8 cellular contexts compared by ENCODE assay signal in the genomic region with DNA sequence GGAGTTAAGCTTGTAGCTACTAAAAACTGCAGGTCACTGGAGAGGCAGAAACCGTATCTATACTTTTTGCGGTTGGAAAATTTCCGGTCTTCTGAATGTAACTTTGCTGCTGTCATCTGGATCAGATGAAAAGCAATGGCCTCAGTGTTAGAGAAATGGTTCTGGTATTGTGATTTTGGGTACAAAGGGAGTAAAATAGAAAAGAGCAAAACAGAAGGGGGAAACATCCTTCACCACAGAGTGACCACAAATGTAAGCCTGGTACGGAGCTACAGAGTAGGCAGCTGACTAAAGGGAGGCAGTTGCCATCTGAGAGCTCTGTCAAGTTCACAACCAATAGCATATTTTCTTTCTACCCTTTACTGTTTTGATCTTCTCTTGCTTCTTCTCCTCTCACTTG. TPM values are rescaled to one million over a fixed set of nuclear protein-coding genes. Genes with fewer than 3 reads are reported as not detected.
DNase-seq lines count a peak whose midpoint lies in the region; ATAC-seq and TF ChIP-seq lines count a peak whose summit lies in the region.

No MANE protein-coding gene starts in this region.

- H3K9me3 ChIP-seq in right atrium auricular region = no peaks in the 10 kb centered on the region

- CTCF ChIA-PET in Calu3 (lab: Charles Lee) = no interaction called here

- DNase-seq in activated CD4-positive, alpha-beta T cell treated with anti-CD3 and anti-CD28 coated beads for 48 hours = peak; percentile 57
- DNase-seq in activated CD4-positive, alpha-beta T cell treated with anti-CD3 and anti-CD28 coated beads, Interleukin-2, amount 50 U/mL, for 4 hours = no peak
- DNase-seq in T-helper 1 cell (peak in 3 of 5 donors; percentile 18 to 88 (median 48)), Calu3 (no peak), SIG-M5 (lab: John Stamatoyannopoulos, UW) (no peak), right atrium auricular region (ENCODE audit: low spot score) (no peak)
- peak; percentile 24 to 77 for DNase-seq in stimulated activated effector memory CD8-positive, alpha-beta T cell treated with anti-CD3 and anti-CD28 coated beads, Interleukin-12 subunit alpha, Interleukin-12 subunit beta, amount 100 ng/mL, for 72 hours (ENCODE audit: low spot score in 2 of 2)

- H3K36me3 Mint-ChIP-seq in stimulated activated effector memory CD8-positive, alpha-beta T cell treated with anti-CD3 and anti-CD28 coated beads, Interleukin-12 subunit alpha, Interleukin-12 subunit beta, amount 100 ng/mL, for 72 hours = peaks cover 19% of the 10 kb centered on the region
- H3K36me3 Mint-ChIP-seq in Calu3 (ENCODE audit: insufficient read depth, unreplicated experiment) = no peaks in the 10 kb centered on the region

- ATAC-seq in HG03025 (IDR thresholded peaks at IDR 0.05; ENCODE audit: low FRiP score, unreplicated experiment) = peak; percentile 81
- ATAC-seq in stimulated activated effector memory CD8-positive, alpha-beta T cell treated with anti-CD3 and anti-CD28 coated beads, Interleukin-12 subunit alpha, Interleukin-12 subunit beta, amount 100 ng/mL, for 72 hours = peak; percentile 87

- no peaks in the 10 kb centered on the region for H3K27me3 ChIP-seq in right atrium auricular region

- intact Hi-C loops in Calu3 (cut with micrococcal nuclease; ENCODE audit: unreplicated experiment) = no loop called here

- TF ChIP-seq CTCF in Calu3 (IDR thresholded peaks at IDR 0.05; ENCODE audit: unreplicated experiment) (no peak), right atrium auricular region (IDR thresholded peaks at IDR 0.05) (no peak)

- H3K27ac ChIP-seq in right atrium auricular region = no peak overlapping the region

- no peak overlapping the region for H3K4me3 Mint-ChIP-seq in stimulated activated effector memory CD8-positive, alpha-beta T cell treated with anti-CD3 and anti-CD28 coated beads, Interleukin-12 subunit alpha, Interleukin-12 subunit beta, amount 100 ng/mL, for 72 hours
- no peak overlapping the region for H3K4me3 Mint-ChIP-seq in Calu3 (ENCODE audit: low read depth, unreplicated experiment)

- peaks cover 39% of the 10 kb centered on the region for H3K4me1 Mint-ChIP-seq in stimulated activated effector memory CD8-positive, alpha-beta T cell treated with anti-CD3 and anti-CD28 coated beads, Interleukin-12 subunit alpha, Interleukin-12 subunit beta, amount 100 ng/mL, for 72 hours
- peaks cover 12% of the 10 kb centered on the region for H3K4me1 Mint-ChIP-seq in Calu3 (ENCODE audit: low read depth, unreplicated experiment)

- H3K9me3 Mint-ChIP-seq in stimulated activated effector memory CD8-positive, alpha-beta T cell treated with anti-CD3 and anti-CD28 coated beads, Interleukin-12 subunit alpha, Interleukin-12 subunit beta, amount 100 ng/mL, for 72 hours = no peaks in the 10 kb centered on the region
- H3K9me3 Mint-ChIP-seq in Calu3 (ENCODE audit: low read depth, unreplicated experiment) = no peaks in the 10 kb centered on the region

- no peaks in the 10 kb centered on the region for H3K36me3 ChIP-seq in right atrium auricular region

- no peaks in the 10 kb centered on the region for H3K27me3 Mint-ChIP-seq in Calu3 (ENCODE audit: unreplicated experiment)

- H3K27ac Mint-ChIP-seq in stimulated activated effector memory CD8-positive, alpha-beta T cell treated with anti-CD3 and anti-CD28 coated beads, Interleukin-12 subunit alpha, Interleukin-12 subunit beta, amount 100 ng/mL, for 72 hours = no peak overlapping the region
- no peak overlapping the region for H3K27ac Mint-ChIP-seq in Calu3 (ENCODE audit: unreplicated experiment)

- no peaks in the 10 kb centered on the region for H3K4me1 ChIP-seq in right atrium auricular region

- H3K4me3 ChIP-seq in right atrium auricular region = no peak overlapping the region

- BruUV-seq in Calu3 (replicated peaks; lab: Mats Ljungman, UMichigan) = no TSS peak

RNA-seq across cellular contexts. Expression of a gene that starts 5.6 kb away (rescaled TPM):
- 0.27 TPM in 1 of 2 replicates, not detected in the other for total RNA-seq in Calu3 (2022)
- total RNA-seq in right atrium auricular region = under 1 TPM; 0.55 to 0.85 TPM

RNA-seq across cellular contexts. Expression of a gene that starts 47.5 kb away (rescaled TPM):
- total RNA-seq in Calu3 (2022) (0.24 and 0.56 TPM in 2 replicates), right atrium auricular region (under 1 TPM in 1 of 2 donors, not detected in 1; 0.47 TPM)

Comparison
In these comparisons a context has a peak if more than half of its experiments do, and no peak if none do; other contexts are left out.
1. DNase-seq: peak in activated CD4-positive, alpha-beta T cell treated with anti-CD3 and anti-CD28 coated beads for 48 hours (single experiment), T-helper 1 cell (3 of 5) and stimulated activated effector memory CD8-positive, alpha-beta T cell treated with anti-CD3 and anti-CD28 coated beads, Interleukin-12 subunit alpha, Interleukin-12 subunit beta, amount 100 ng/mL, for 72 hours (2 of 2); none in activated CD4-positive, alpha-beta T cell treated with anti-CD3 and anti-CD28 coated beads, Interleukin-2, amount 50 U/mL, for 4 hours (0 of 2), Calu3 (single experiment), SIG-M5 (single experiment) and right atrium auricular region (single experiment).